In the genomic region with DNA sequence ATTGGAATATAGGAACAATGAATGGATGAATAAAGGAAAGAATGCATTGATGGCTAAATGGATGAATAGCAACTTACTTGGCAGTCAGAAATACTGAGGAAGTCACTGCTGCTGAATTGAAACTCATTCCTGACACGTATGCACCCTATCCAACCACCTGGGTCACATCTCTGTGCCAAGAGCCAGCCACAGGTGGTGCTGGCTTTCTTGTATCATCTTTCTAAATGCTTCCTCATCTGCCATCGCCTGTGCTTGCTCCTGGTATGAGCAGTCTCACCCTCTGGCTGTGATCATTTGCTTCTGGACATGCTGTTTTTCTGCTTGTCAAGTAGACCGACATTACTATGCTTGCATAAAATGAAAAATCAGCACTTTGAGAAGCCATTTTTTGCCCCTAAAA, we compare ENCODE assay signal across 16 cellular contexts.
"Had no signal": no experiment of that assay in that cellular context is flagged by ENCODE, and none has a peak within 500 bp of the region (broad histone marks: within the 10 kb centered on the region; RNA-seq: fewer than 3 reads in every experiment).

No MANE protein-coding gene starts in this region.

- DNase-seq: activated CD4-positive, CD25-positive, alpha-beta regulatory T cell treated with anti-CD3 and anti-CD28 coated beads, Interleukin-2, amount 50 U/mL, for 72 hours; activated gamma-delta T cell treated with Interleukin-2 at 50 U/mL for 16 hours; activated T-cell treated with anti-CD3 and anti-CD28 coated beads, Interleukin-2, amount 50 U/mL, for 1 hour; aorta; foreskin fibroblast; hippocampal formation; kidney glomerular epithelial cell; left lung; naive thymus-derived CD4-positive, alpha-beta T cell; retina; stimulated activated CD4-positive, alpha-beta T cell treated with anti-CD3 and anti-CD28 coated beads, Interleukin-4, amount 100 ng/mL, for 1 hour; stimulated activated naive CD4-positive, alpha-beta T cell; testis; trophoblast cell; uterus; WERI-Rb-1 had no signal

- ATAC-seq: left lung; naive thymus-derived CD4-positive, alpha-beta T cell had no signal
